In genomic region chr20:63149531-63150207, GRCh38 we compare ENCODE assay signal across 15 cellular contexts.
"Had no signal": no experiment of that assay in that cellular context is flagged by ENCODE, and none has a peak within 500 bp of the region (broad histone marks: within the 10 kb centered on the region; RNA-seq: fewer than 3 reads in every experiment).

No MANE protein-coding gene starts in this region.

- ATAC-seq: activated CD8-positive, alpha-beta T cell treated with anti-CD3 and anti-CD28 coated beads for 36 hours; activated naive CD4-positive, alpha-beta T cell treated with anti-CD3 and anti-CD28 coated beads, Interleukin-2, amount 50 U/mL, for 72 hours; activated T-cell treated with anti-CD3 and anti-CD28 coated beads, Interleukin-2, amount 50 U/mL, for 4 hours; left lobe of liver; stimulated activated effector memory CD8-positive, alpha-beta T cell treated with anti-CD3 and anti-CD28 coated beads, Interleukin-12 subunit alpha, Interleukin-12 subunit beta, amount 100 ng/mL, for 72 hours; WTC11 had no signal

- H3K4me3 ChIP-seq: gastrocnemius medialis, hepatocyte, tibial artery had no signal

- H3K9me3 ChIP-seq: gastrocnemius medialis had no signal

- H3K27ac ChIP-seq: brain microvascular endothelial cell, hepatocyte, tibial artery had no signal

- DNase-seq: activated CD4-positive, alpha-beta T cell treated with anti-CD3 and anti-CD28 coated beads for 48 hours; activated CD8-positive, alpha-beta T cell treated with anti-CD3 and anti-CD28 coated beads for 36 hours; activated effector memory CD4-positive, alpha-beta T cell treated with anti-CD3 and anti-CD28 coated beads, Interleukin-2, amount 50 U/mL, for 16 hours; activated T-cell treated with anti-CD3 and anti-CD28 coated beads, Interleukin-2, amount 50 U/mL, for 4 hours; brain microvascular endothelial cell; gastrocnemius medialis; islet precursor cell; mesenchymal stem cell; SW 1271; tibial artery had no signal

- H3K36me3 ChIP-seq: brain microvascular endothelial cell, gastrocnemius medialis, tibial artery had no signal
